In the genomic region with DNA sequence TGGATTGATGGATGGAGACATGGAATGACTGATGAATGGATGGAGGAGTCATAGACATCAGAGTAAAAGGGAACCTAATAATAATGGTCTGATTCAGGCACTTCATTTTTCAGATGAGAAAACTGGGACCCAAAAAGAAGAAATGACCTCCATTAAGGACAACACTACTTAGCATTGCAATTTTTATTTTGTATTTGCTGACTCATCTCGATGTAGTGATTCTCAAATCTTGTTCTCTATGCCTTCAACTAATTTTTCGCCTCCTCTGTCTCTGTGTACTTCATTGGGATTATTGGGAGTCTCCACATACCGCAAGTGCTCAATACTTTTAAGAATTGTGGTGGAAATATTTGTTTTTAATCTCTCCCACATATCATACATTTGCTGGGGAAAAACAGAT, we compare ENCODE assay signal across 7 cellular contexts.
"Had no signal": no experiment of that assay in that cellular context is flagged by ENCODE, and none has a peak within 500 bp of the region (broad histone marks: within the 10 kb centered on the region; RNA-seq: fewer than 3 reads in every experiment).

No MANE protein-coding gene starts in this region.

- H2AFZ ChIP-seq: GM23338 had no signal

- FAIRE-seq: H1, H54 had no signal

- ATAC-seq: GM23338 had no signal

- H3K4me2 ChIP-seq: GM23338 had no signal

- H3K4me3 ChIP-seq: GM23338 had no signal

- H3K27ac ChIP-seq: HL-60 had no signal

- DNase-seq: H9, HCEC 1CT, KG1 had no signal
